Comparison of ENCODE assay signal across 15 cellular contexts in genomic region chr17:36829676-36830075, GRCh38.
DNase-seq lines count a peak whose midpoint lies in the region; ATAC-seq and TF ChIP-seq lines count a peak whose summit lies in the region.
"Had no signal": no experiment of that assay in that cellular context is flagged by ENCODE, and none has a peak within 500 bp of the region (broad histone marks: within the 10 kb centered on the region; RNA-seq: fewer than 3 reads in every experiment).

No MANE protein-coding gene starts in this region.

- H3K36me3 Mint-ChIP-seq in GM23338 (ENCODE audit: low read depth) (peaks cover 3% of the 10 kb centered on the region; the same call in 1 of the 3 replicates), neural progenitor cell (no peaks in the 10 kb centered on the region)
- H3K36me3 Mint-ChIP-seq in activated CD4-positive, alpha-beta T cell treated with anti-CD3 and anti-CD28 coated beads, Interleukin-2, amount 10 ng/mL, durations not matched to agents 24 days and 14 days (ENCODE audit: low read depth), result no peaks in the 10 kb centered on the region
- H3K36me3 Mint-ChIP-seq: CD4-positive, alpha-beta memory T cell had no signal

- H3K9me3 Mint-ChIP-seq in GM23338 (no peaks in the 10 kb centered on the region), neural progenitor cell (no peaks in the 10 kb centered on the region)
- H3K9me3 Mint-ChIP-seq in activated CD4-positive, alpha-beta T cell treated with anti-CD3 and anti-CD28 coated beads, Interleukin-2, amount 10 ng/mL, durations not matched to agents 24 days and 14 days, result no peaks in the 10 kb centered on the region
- H3K9me3 Mint-ChIP-seq: CD4-positive, alpha-beta memory T cell; H9 had no signal

- H3K4me2 ChIP-seq in GM23338 (no peak overlapping the region), neural progenitor cell (no peak overlapping the region)

- no peak for TF ChIP-seq CTCF in GM23338 (conservative IDR thresholded peaks at IDR 0.05; ENCODE audit: low read depth in 2 of 2)
- no peak for TF ChIP-seq CTCF in fibroblast of mammary gland (conservative IDR thresholded peaks at IDR 0.05; ENCODE audit: control insufficient read depth, insufficient read depth, low read depth, low read length)
- TF ChIP-seq CTCF in neural progenitor cell (IDR thresholded peaks at IDR 0.05), result no peak

- H3K27me3 Mint-ChIP-seq in GM23338 (ENCODE audit: insufficient read depth, low read depth, poor library complexity) (peaks cover 12% of the 10 kb centered on the region), neural progenitor cell (ENCODE audit: insufficient read depth, low read depth) (peaks cover 15% of the 10 kb centered on the region)
- peaks cover 29% of the 10 kb centered on the region for H3K27me3 Mint-ChIP-seq in activated CD4-positive, alpha-beta T cell treated with anti-CD3 and anti-CD28 coated beads, Interleukin-2, amount 10 ng/mL, durations not matched to agents 24 days and 14 days

- DNase-seq in GM23338 (ENCODE audit: low spot score), result no peak
- peak; percentile 23 for DNase-seq in dermis blood vessel endothelial cell
- peak; percentile 10 for DNase-seq in fibroblast of mammary gland (ENCODE audit: low read depth)
- no peak for DNase-seq in neural progenitor cell (ENCODE audit: low spot score)
- DNase-seq in activated CD4-positive, alpha-beta T cell treated with anti-CD3 and anti-CD28 coated beads, Interleukin-2, amount 10 ng/mL, durations not matched to agents 24 days and 14 days, result no peak
- no peak for DNase-seq in activated naive CD4-positive, alpha-beta T cell (lab: John Stamatoyannopoulos, UW)
- no peak for DNase-seq in T-helper 2 cell
- DNase-seq: C1 segment of cervical spinal cord; CD4-positive, alpha-beta memory T cell; COR-L47; DMS153; DND-41; H9 had no signal

- H3K36me3 ChIP-seq in GM23338 (ENCODE audit: insufficient read depth) (no peaks in the 10 kb centered on the region), neural progenitor cell (no peaks in the 10 kb centered on the region)

- intact Hi-C loops in activated CD4-positive, alpha-beta T cell treated with anti-CD3 and anti-CD28 coated beads, Interleukin-2, amount 10 ng/mL, durations not matched to agents 24 days and 14 days (cut with micrococcal nuclease), result no loop called here

- H3K27me3 ChIP-seq in GM23338 (ENCODE audit: insufficient read depth) (no peaks in the 10 kb centered on the region), neural progenitor cell (no peaks in the 10 kb centered on the region)

- H3K27ac Mint-ChIP-seq in GM23338 (no peak overlapping the region), neural progenitor cell (no peak overlapping the region)
- no peak overlapping the region for H3K27ac Mint-ChIP-seq in activated CD4-positive, alpha-beta T cell treated with anti-CD3 and anti-CD28 coated beads, Interleukin-2, amount 10 ng/mL, durations not matched to agents 24 days and 14 days
- H3K27ac Mint-ChIP-seq: CD4-positive, alpha-beta memory T cell; H9 had no signal

- H3F3A ChIP-seq in GM23338 (replicated peaks; ENCODE audit: low read depth) (no peaks in the 10 kb centered on the region), neural progenitor cell (ENCODE audit: low read depth) (no peaks in the 10 kb centered on the region)

- peaks cover 25% of the 10 kb centered on the region for H3K4me1 Mint-ChIP-seq in GM23338
- peaks cover 4% of the 10 kb centered on the region for H3K4me1 Mint-ChIP-seq in neural progenitor cell
- no peaks in the 10 kb centered on the region for H3K4me1 Mint-ChIP-seq in activated CD4-positive, alpha-beta T cell treated with anti-CD3 and anti-CD28 coated beads, Interleukin-2, amount 10 ng/mL, durations not matched to agents 24 days and 14 days

- peak overlapping the region; percentile 32; the same call in 1 of the 2 replicates for H2AFZ ChIP-seq in GM23338
- H2AFZ ChIP-seq in neural progenitor cell (replicated peaks), result peak overlapping the region; percentile 28

- H3K4me3 ChIP-seq in GM23338 (no peak overlapping the region), fibroblast of mammary gland (ENCODE audit: control insufficient read depth, low read depth, low read length) (no peak overlapping the region), neural progenitor cell (no peak overlapping the region)

- H3K79me2 ChIP-seq in GM23338 (replicated peaks; ENCODE audit: insufficient read depth), result no peaks in the 10 kb centered on the region
- no peaks in the 10 kb centered on the region for H3K79me2 ChIP-seq in neural progenitor cell (ENCODE audit: low read depth)

- no peaks in the 10 kb centered on the region for H4K20me1 ChIP-seq in GM23338 (replicated peaks; ENCODE audit: insufficient read depth)
- no peaks in the 10 kb centered on the region for H4K20me1 ChIP-seq in neural progenitor cell (ENCODE audit: low read depth)

- no peaks in the 10 kb centered on the region for H3K9me3 ChIP-seq in neural progenitor cell (ENCODE audit: low read depth)

- H3K9me2 ChIP-seq in GM23338 (ENCODE audit: insufficient read depth), result no peaks in the 10 kb centered on the region

- no peak overlapping the region for H3K9ac ChIP-seq in neural progenitor cell

- H3K27ac ChIP-seq in GM23338 (ENCODE audit: low read depth), result no peak overlapping the region
- H3K27ac ChIP-seq in neural progenitor cell, result no peak overlapping the region

- peaks cover 8% of the 10 kb centered on the region for H3K4me1 ChIP-seq in GM23338 (ENCODE audit: insufficient read depth)
- no peaks in the 10 kb centered on the region for H3K4me1 ChIP-seq in neural progenitor cell

- H3K4me3 Mint-ChIP-seq in GM23338 (no peak overlapping the region), neural progenitor cell (no peak overlapping the region)
- H3K4me3 Mint-ChIP-seq in activated CD4-positive, alpha-beta T cell treated with anti-CD3 and anti-CD28 coated beads, Interleukin-2, amount 10 ng/mL, durations not matched to agents 24 days and 14 days, result no peak overlapping the region
- H3K4me3 Mint-ChIP-seq: CD4-positive, alpha-beta memory T cell; H9 had no signal

- no peak for ATAC-seq in GM23338
- no peak for ATAC-seq in HG02884 (IDR thresholded peaks at IDR 0.05; ENCODE audit: unreplicated experiment)
- ATAC-seq: HCT116 had no signal

TF ChIP-seq in GM23338, 12 proteins besides CTCF, POLR2A, EP300 and RAD21:
- TF ChIP-seq ZNF462 (CRISPR knock-in tag; IDR thresholded peaks at IDR 0.05), result no peak
- no peak for TF ChIP-seq ZNF331 (CRISPR knock-in tag; IDR thresholded peaks at IDR 0.05; ENCODE audit: low read depth)
- no peak for TF ChIP-seq EZH2 (IDR thresholded peaks at IDR 0.05; ENCODE audit: low read depth, unreplicated experiment)
- TF ChIP-seq EZH2phosphoT487 (IDR thresholded peaks at IDR 0.05; ENCODE audit: unreplicated experiment), result no peak

Comparison
In these comparisons a context has a peak if more than half of its experiments do, and no peak if none do; other contexts are left out.
1. DNase-seq: peak in dermis blood vessel endothelial cell (single experiment) and fibroblast of mammary gland (single experiment); none in GM23338 (single experiment), neural progenitor cell (single experiment), activated CD4-positive, alpha-beta T cell treated with anti-CD3 and anti-CD28 coated beads, Interleukin-2, amount 10 ng/mL, durations not matched to agents 24 days and 14 days (single experiment), activated naive CD4-positive, alpha-beta T cell (0 of 4) and T-helper 2 cell (0 of 5).